Comparison of ENCODE assay signal across 1 cellular context in the genomic region with DNA sequence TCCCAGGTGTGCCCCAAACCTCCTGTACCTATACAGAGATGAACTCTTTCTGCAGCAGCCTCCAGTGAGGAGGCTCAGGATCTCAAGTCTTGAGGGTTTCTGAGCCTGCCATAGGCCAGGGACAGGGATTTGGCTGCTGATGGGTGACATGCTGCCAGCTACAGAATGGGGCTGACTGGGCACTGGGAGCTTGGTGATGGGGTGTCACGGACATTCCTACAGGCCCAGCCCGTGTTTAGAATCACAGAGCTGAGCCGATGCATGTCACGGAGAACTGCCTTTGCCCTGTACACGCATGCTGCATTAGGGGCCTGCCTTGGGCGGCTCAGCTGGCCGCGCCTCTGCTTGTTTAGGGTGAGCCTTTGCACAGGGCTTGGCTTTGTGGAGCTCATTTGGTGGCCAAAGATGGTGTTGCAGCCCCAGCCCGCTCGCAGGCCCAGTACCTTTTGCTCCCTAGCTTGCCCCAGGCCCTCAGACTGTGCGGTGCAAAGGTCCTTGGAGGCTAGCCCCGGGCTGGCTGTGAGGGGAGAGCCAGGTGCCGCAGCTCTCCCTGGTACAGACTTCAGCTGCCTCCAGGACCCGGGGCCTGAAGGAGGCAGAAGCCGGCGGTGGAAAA.
TF ChIP-seq lines count a peak whose summit lies in the region.

No MANE protein-coding gene starts in this region.

TF ChIP-seq in WTC11, 78 proteins besides CTCF, POLR2A, EP300 and RAD21 (continued from another document):
- TF ChIP-seq, protein P1, sequence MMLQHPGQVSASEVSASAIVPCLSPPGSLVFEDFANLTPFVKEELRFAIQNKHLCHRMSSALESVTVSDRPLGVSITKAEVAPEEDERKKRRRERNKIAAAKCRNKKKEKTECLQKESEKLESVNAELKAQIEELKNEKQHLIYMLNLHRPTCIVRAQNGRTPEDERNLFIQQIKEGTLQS (CRISPR knock-in tag; conservative IDR thresholded peaks at IDR 0.05), result no peak
- TF ChIP-seq ZNF263 (CRISPR knock-in tag; IDR thresholded peaks at IDR 0.05; ENCODE audit: low read depth) (no peak), NR3C1 (CRISPR knock-in tag; conservative IDR thresholded peaks at IDR 0.05; ENCODE audit: low read depth) (no peak), FOXP1 (CRISPR knock-in tag; IDR thresholded peaks at IDR 0.05; ENCODE audit: borderline replicate concordance) (peak; percentile 45; the same call in 1 of the 2 replicates), ZNF317 (CRISPR knock-in tag; IDR thresholded peaks at IDR 0.05; ENCODE audit: borderline replicate concordance, low read depth) (no peak)
